ENCODE assay signal across 8 cellular contexts in genomic region chr10:89644967-89645741, GRCh38. TPM values are rescaled to one million over a fixed set of nuclear protein-coding genes. Genes with fewer than 3 reads are reported as not detected.
DNase-seq lines count a peak whose midpoint lies in the region; ATAC-seq and TF ChIP-seq lines count a peak whose summit lies in the region.

TSS of gene PANK1 (minus strand) at chr10:89645242. CDS start at chr10:89644891, 351 bp downstream.

- peak within 1 kb of the TSS; percentile 99 for H3K27ac Mint-ChIP-seq in WTC11

- H3K4me3 Mint-ChIP-seq in WTC11, result peak within 1 kb of the TSS; percentile 83

- H3K27me3 Mint-ChIP-seq in WTC11 (ENCODE audit: low read depth), result no peaks in the 10 kb centered on the region

- DNase-seq in ACHN (peak; percentile 85), NCI-H2107 (lab: John Stamatoyannopoulos, UW) (peak; percentile 19), WTC11 (ENCODE audit: low spot score) (peak; percentile 83), cardiac fibroblast (ENCODE audit: low read depth in 2 of 2) (peak; percentile 79 to 82), iris pigment epithelial cell (ENCODE audit: low read depth) (peak; percentile 89)
- DNase-seq in stimulated activated CD4-positive, alpha-beta T cell treated with anti-CD3 and anti-CD28 coated beads, Interleukin-12 subunit alpha, Interleukin-12 subunit beta, amount 100 ng/mL, for 24 hours (ENCODE audit: low read depth in 2 of 2), result peak; percentile 61 to 75

- in situ Hi-C loops in ACHN (cut with HindIII; ENCODE audit: low pct_ligation_motif_present, low pct_unique_long_range_greater_than_20kb, low sequenced_read_pairs), result no loop called here

- H3K36me3 Mint-ChIP-seq in WTC11, result peaks cover 14% of the 10 kb centered on the region

- TF ChIP-seq CTCF in WTC11 (IDR thresholded peaks at IDR 0.05) (no peak), cardiac fibroblast (IDR thresholded peaks at IDR 0.05; ENCODE audit: low read depth, low read length) (no peak)

- peaks cover 12% of the 10 kb centered on the region for H3K9me3 Mint-ChIP-seq in WTC11

- ATAC-seq in HG03039 (IDR thresholded peaks at IDR 0.05; ENCODE audit: unreplicated experiment) (peak; percentile 32), WTC11 (peak; percentile 51)

- POLR2A ChIA-PET in WTC11 (lab: Charles Lee), result interaction anchor here (2.1 kb wide), 1 partner anchor 56 kb away, joined by 11 read pairs; the partner anchor contains the start of gene KIF20B

- TF ChIP-seq POLR2A in GM18526 (IDR thresholded peaks at IDR 0.05; ENCODE audit: extremely low read depth, insufficient read length), result peak; percentile 65

- peaks cover 52% of the 10 kb centered on the region for H3K4me1 Mint-ChIP-seq in WTC11

- peak within 1 kb of the TSS; percentile 69 to 73 for H3K4me3 ChIP-seq in cardiac fibroblast (replicated peaks in 1 of 2; ENCODE audit: low read depth in 2 of 2, low read length in 2 of 2)

- CTCF ChIA-PET in WTC11 (lab: Charles Lee), result interaction anchor here (1.0 kb wide), 1 partner anchor 20 kb away, joined by 3 read pairs; no protein-coding TSS in a partner anchor

TF ChIP-seq in WTC11, 78 proteins besides CTCF, POLR2A, EP300 and RAD21 (continues in another document):
- TF ChIP-seq, protein P1, sequence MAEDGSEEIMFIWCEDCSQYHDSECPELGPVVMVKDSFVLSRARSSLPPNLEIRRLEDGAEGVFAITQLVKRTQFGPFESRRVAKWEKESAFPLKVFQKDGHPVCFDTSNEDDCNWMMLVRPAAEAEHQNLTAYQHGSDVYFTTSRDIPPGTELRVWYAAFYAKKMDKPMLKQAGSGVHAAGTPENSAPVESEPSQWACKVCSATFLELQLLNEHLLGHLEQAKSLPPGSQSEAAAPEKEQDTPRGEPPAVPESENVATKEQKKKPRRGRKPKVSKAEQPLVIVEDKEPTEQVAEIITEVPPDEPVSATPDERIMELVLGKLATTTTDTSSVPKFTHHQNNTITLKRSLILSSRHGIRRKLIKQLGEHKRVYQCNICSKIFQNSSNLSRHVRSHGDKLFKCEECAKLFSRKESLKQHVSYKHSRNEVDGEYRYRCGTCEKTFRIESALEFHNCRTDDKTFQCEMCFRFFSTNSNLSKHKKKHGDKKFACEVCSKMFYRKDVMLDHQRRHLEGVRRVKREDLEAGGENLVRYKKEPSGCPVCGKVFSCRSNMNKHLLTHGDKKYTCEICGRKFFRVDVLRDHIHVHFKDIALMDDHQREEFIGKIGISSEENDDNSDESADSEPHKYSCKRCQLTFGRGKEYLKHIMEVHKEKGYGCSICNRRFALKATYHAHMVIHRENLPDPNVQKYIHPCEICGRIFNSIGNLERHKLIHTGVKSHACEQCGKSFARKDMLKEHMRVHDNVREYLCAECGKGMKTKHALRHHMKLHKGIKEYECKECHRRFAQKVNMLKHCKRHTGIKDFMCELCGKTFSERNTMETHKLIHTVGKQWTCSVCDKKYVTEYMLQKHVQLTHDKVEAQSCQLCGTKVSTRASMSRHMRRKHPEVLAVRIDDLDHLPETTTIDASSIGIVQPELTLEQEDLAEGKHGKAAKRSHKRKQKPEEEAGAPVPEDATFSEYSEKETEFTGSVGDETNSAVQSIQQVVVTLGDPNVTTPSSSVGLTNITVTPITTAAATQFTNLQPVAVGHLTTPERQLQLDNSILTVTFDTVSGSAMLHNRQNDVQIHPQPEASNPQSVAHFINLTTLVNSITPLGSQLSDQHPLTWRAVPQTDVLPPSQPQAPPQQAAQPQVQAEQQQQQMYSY (CRISPR knock-in tag; IDR thresholded peaks at IDR 0.05), result no peak
- TF ChIP-seq KAT7 (CRISPR knock-in tag; IDR thresholded peaks at IDR 0.05; ENCODE audit: borderline replicate concordance) (0 out of 2 replicates have a peak, but pooled peaks have one; percentile 9), RELA (CRISPR knock-in tag; IDR thresholded peaks at IDR 0.05; ENCODE audit: borderline replicate concordance) (no peak), CREB1 (CRISPR knock-in tag; IDR thresholded peaks at IDR 0.05) (no peak), NR3C1 (CRISPR knock-in tag; conservative IDR thresholded peaks at IDR 0.05; ENCODE audit: low read depth) (no peak), NFE2L1 (CRISPR knock-in tag; IDR thresholded peaks at IDR 0.05) (no peak), JUN (CRISPR knock-in tag; IDR thresholded peaks at IDR 0.05) (no peak; the same call in 1 of the 2 replicates), TEAD1 (CRISPR knock-in tag; IDR thresholded peaks at IDR 0.05) (peak; percentile 57; the same call in 1 of the 2 replicates), OVOL2 (CRISPR knock-in tag; IDR thresholded peaks at IDR 0.05; ENCODE audit: borderline replicate concordance) (no peak), FOXP1 (CRISPR knock-in tag; IDR thresholded peaks at IDR 0.05; ENCODE audit: borderline replicate concordance) (peak; percentile 1; the same call in 1 of the 2 replicates), NR2C2 (CRISPR knock-in tag; IDR thresholded peaks at IDR 0.05) (no peak), ATF6 (CRISPR knock-in tag; IDR thresholded peaks at IDR 0.05) (no peak), E2F5 (CRISPR knock-in tag; IDR thresholded peaks at IDR 0.05) (0 out of 2 replicates have a peak, but pooled peaks have one; percentile 0), SMAD4 (CRISPR knock-in tag; IDR thresholded peaks at IDR 0.05) (no peak), IRF1 (CRISPR knock-in tag; IDR thresholded peaks at IDR 0.05) (0 out of 2 replicates have a peak, but pooled peaks have one; percentile 36), SP1 (CRISPR knock-in tag; conservative IDR thresholded peaks at IDR 0.05) (peak; percentile 15; the same call in 1 of the 2 replicates), CREM (CRISPR knock-in tag; IDR thresholded peaks at IDR 0.05) (peak; percentile 35; the same call in 1 of the 2 replicates)
- TF ChIP-seq, protein P2, sequence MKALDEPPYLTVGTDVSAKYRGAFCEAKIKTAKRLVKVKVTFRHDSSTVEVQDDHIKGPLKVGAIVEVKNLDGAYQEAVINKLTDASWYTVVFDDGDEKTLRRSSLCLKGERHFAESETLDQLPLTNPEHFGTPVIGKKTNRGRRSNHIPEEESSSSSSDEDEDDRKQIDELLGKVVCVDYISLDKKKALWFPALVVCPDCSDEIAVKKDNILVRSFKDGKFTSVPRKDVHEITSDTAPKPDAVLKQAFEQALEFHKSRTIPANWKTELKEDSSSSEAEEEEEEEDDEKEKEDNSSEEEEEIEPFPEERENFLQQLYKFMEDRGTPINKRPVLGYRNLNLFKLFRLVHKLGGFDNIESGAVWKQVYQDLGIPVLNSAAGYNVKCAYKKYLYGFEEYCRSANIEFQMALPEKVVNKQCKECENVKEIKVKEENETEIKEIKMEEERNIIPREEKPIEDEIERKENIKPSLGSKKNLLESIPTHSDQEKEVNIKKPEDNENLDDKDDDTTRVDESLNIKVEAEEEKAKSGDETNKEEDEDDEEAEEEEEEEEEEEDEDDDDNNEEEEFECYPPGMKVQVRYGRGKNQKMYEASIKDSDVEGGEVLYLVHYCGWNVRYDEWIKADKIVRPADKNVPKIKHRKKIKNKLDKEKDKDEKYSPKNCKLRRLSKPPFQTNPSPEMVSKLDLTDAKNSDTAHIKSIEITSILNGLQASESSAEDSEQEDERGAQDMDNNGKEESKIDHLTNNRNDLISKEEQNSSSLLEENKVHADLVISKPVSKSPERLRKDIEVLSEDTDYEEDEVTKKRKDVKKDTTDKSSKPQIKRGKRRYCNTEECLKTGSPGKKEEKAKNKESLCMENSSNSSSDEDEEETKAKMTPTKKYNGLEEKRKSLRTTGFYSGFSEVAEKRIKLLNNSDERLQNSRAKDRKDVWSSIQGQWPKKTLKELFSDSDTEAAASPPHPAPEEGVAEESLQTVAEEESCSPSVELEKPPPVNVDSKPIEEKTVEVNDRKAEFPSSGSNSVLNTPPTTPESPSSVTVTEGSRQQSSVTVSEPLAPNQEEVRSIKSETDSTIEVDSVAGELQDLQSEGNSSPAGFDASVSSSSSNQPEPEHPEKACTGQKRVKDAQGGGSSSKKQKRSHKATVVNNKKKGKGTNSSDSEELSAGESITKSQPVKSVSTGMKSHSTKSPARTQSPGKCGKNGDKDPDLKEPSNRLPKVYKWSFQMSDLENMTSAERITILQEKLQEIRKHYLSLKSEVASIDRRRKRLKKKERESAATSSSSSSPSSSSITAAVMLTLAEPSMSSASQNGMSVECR (CRISPR knock-in tag; IDR thresholded peaks at IDR 0.05; ENCODE audit: borderline replicate concordance), result peak; percentile 16; the same call in 1 of the 2 replicates
- TF ChIP-seq, protein P3, sequence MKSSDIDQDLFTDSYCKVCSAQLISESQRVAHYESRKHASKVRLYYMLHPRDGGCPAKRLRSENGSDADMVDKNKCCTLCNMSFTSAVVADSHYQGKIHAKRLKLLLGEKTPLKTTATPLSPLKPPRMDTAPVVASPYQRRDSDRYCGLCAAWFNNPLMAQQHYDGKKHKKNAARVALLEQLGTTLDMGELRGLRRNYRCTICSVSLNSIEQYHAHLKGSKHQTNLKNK (CRISPR knock-in tag; IDR thresholded peaks at IDR 0.05), result no peak

RNA-seq across cellular contexts. Expression of gene PANK1, which starts in this region (rescaled TPM):
- total RNA-seq in WTC11 (2021), result 24.9 to 25.8 TPM (median 25.7 TPM) in 3 replicates

Comparison
In these comparisons a context has a peak if more than half of its experiments do, and no peak if none do; other contexts are left out.
1. Peak in every context shown above with its lines: DNase-seq, ATAC-seq and H3K4me3 ChIP-seq.
2. DNase-seq: peak in every context shown above with its lines; median percentile 89 in iris pigment epithelial cell; 85 in ACHN; 83 in WTC11; 80 in cardiac fibroblast; 68 in stimulated activated CD4-positive, alpha-beta T cell treated with anti-CD3 and anti-CD28 coated beads, Interleukin-12 subunit alpha, Interleukin-12 subunit beta, amount 100 ng/mL, for 24 hours; 19 in NCI-H2107.